10 cellular contexts compared by ENCODE assay signal in genomic region chr3:124878561-124879394, GRCh38. TPM values are rescaled to one million over a fixed set of nuclear protein-coding genes. Genes with fewer than 3 reads are reported as not detected.
DNase-seq lines count a peak whose midpoint lies in the region; ATAC-seq and TF ChIP-seq lines count a peak whose summit lies in the region.
"Had no signal": no experiment of that assay in that cellular context is flagged by ENCODE, and none has a peak within 500 bp of the region (broad histone marks: within the 10 kb centered on the region; RNA-seq: fewer than 3 reads in every experiment).

No MANE protein-coding gene starts in this region.

- H3K4ac ChIP-seq in trophoblast cell (ENCODE audit: low read depth, low read length): peak overlapping the region; percentile 90

- H3K9me3 ChIP-seq in esophagus muscularis mucosa (no peaks in the 10 kb centered on the region), trophoblast cell (ENCODE audit: insufficient read depth, low read depth, low read length) (no peaks in the 10 kb centered on the region)

- no peak overlapping the region for H2AK5ac ChIP-seq in trophoblast cell (ENCODE audit: low read length)

- TF ChIP-seq CTCF in esophagus muscularis mucosa (IDR thresholded peaks at IDR 0.05): no peak

- peak overlapping the region; percentile 43 for H3K27ac Mint-ChIP-seq in activated CD4-positive, alpha-beta T cell treated with anti-CD3 and anti-CD28 coated beads, Interleukin-2, amount 10 ng/mL, durations not matched to agents 24 days and 14 days
- H3K27ac Mint-ChIP-seq: activated B cell treated with CpG ODN at 0.5 μM for 24 hours had no signal

- no peak overlapping the region for H3K4me3 ChIP-seq in esophagus muscularis mucosa
- no peak overlapping the region for H3K4me3 ChIP-seq in trophoblast cell (ENCODE audit: low read depth, low read length)

- H3K79me2 ChIP-seq in trophoblast cell (ENCODE audit: control insufficient read depth, insufficient read depth, low read length, poor library complexity): peaks cover 27% of the 10 kb centered on the region

- WGBS in esophagus muscularis mucosa: 10% methylated on average over 6 of the region's 6 CpGs
- WGBS in trophoblast cell (ENCODE audit: extremely low coverage, insufficient coverage, insufficient read length): no CpG with 5 or more reads among the region's 6 CpGs

- no peak overlapping the region for H4K8ac ChIP-seq in trophoblast cell (ENCODE audit: low read depth, low read length)

- H3K23ac ChIP-seq in trophoblast cell (ENCODE audit: low read length): no peak overlapping the region

- H2AFZ ChIP-seq in trophoblast cell (ENCODE audit: insufficient read depth, low read length, poor library complexity): no peak overlapping the region

- H2BK12ac ChIP-seq in trophoblast cell (ENCODE audit: low read length): no peak overlapping the region

- TF ChIP-seq POLR2A in esophagus muscularis mucosa (IDR thresholded peaks at IDR 0.05; ENCODE audit: low read depth): no peak

- H3K14ac ChIP-seq in trophoblast cell (ENCODE audit: low read length): no peak overlapping the region

- H3K4me1 Mint-ChIP-seq in activated CD4-positive, alpha-beta T cell treated with anti-CD3 and anti-CD28 coated beads, Interleukin-2, amount 10 ng/mL, durations not matched to agents 24 days and 14 days: peaks cover 11% of the 10 kb centered on the region
- H3K4me1 Mint-ChIP-seq: activated B cell treated with CpG ODN at 0.5 μM for 24 hours had no signal

- no peak overlapping the region for H4K91ac ChIP-seq in trophoblast cell (ENCODE audit: low read depth, low read length)

- no peak overlapping the region for H2BK5ac ChIP-seq in trophoblast cell (ENCODE audit: low read depth, low read length, poor library complexity)

- no peak overlapping the region for H3K4me2 ChIP-seq in trophoblast cell (ENCODE audit: low read length)

- no peaks in the 10 kb centered on the region for H3K27me3 ChIP-seq in esophagus muscularis mucosa
- H3K27me3 ChIP-seq in trophoblast cell (ENCODE audit: insufficient read depth, low read length): no peaks in the 10 kb centered on the region

- no peak overlapping the region for H4K12ac ChIP-seq in trophoblast cell (ENCODE audit: low read depth, low read length)

- H3K27ac ChIP-seq in esophagus muscularis mucosa (replicated peaks in 1 of 4): peak overlapping the region; percentile 73 to 82 (median 76)
- H3K27ac ChIP-seq in trophoblast cell (ENCODE audit: low read depth, low read length): no peak overlapping the region

- H2BK120ac ChIP-seq in trophoblast cell (ENCODE audit: insufficient read depth, low read length, poor library complexity): no peak overlapping the region

- H3K9me3 Mint-ChIP-seq in activated CD4-positive, alpha-beta T cell treated with anti-CD3 and anti-CD28 coated beads, Interleukin-2, amount 10 ng/mL, durations not matched to agents 24 days and 14 days: no peaks in the 10 kb centered on the region
- H3K9me3 Mint-ChIP-seq: activated B cell treated with CpG ODN at 0.5 μM for 24 hours had no signal

- peaks cover 48 to 69% (median 55%) of the 10 kb centered on the region in 4 donors for H3K4me1 ChIP-seq in esophagus muscularis mucosa
- H3K4me1 ChIP-seq in trophoblast cell (ENCODE audit: control insufficient read depth in 1 of 2, insufficient read depth in 2 of 2, low read length in 2 of 2): peaks cover 21 to 40% of the 10 kb centered on the region in 2 experiments

- peak; percentile 71 for DNase-seq in activated CD4-positive, alpha-beta T cell treated with anti-CD3 and anti-CD28 coated beads, Interleukin-2, amount 10 ng/mL, durations not matched to agents 24 days and 14 days
- no peak for DNase-seq in activated CD4-positive, alpha-beta T cell treated with anti-CD3 and anti-CD28 coated beads, Interleukin-2, amount 50 U/mL, for 1 hour
- peak; percentile 94 for DNase-seq in esophagus muscularis mucosa (ENCODE audit: extremely low spot score)
- DNase-seq in trophoblast cell: no peak
- DNase-seq: activated B cell treated with CpG ODN at 0.5 μM for 24 hours had no signal

- H3K36me3 ChIP-seq in esophagus muscularis mucosa (peaks cover 0 to 6% (median 0%) of the 10 kb centered on the region in 4 donors), trophoblast cell (ENCODE audit: control insufficient read depth in 1 of 2, insufficient read depth in 2 of 2, low read length in 2 of 2) (peaks cover 2 to 5% of the 10 kb centered on the region in 2 experiments)

- H3K36me3 Mint-ChIP-seq in activated CD4-positive, alpha-beta T cell treated with anti-CD3 and anti-CD28 coated beads, Interleukin-2, amount 10 ng/mL, durations not matched to agents 24 days and 14 days (ENCODE audit: low read depth): no peaks in the 10 kb centered on the region
- H3K36me3 Mint-ChIP-seq: CD4-positive, CD25-positive, alpha-beta regulatory T cell had no signal

- no peak overlapping the region for H3K18ac ChIP-seq in trophoblast cell (ENCODE audit: low read length)

- intact Hi-C loops in activated CD4-positive, alpha-beta T cell treated with anti-CD3 and anti-CD28 coated beads, Interleukin-2, amount 10 ng/mL, durations not matched to agents 24 days and 14 days (cut with micrococcal nuclease): no loop called here
- intact Hi-C loops in esophagus muscularis mucosa (cut with DNase I): no loop called here

- no peak for TF ChIP-seq EP300 in esophagus muscularis mucosa (IDR thresholded peaks at IDR 0.05)

- ATAC-seq in SK-N-SH treated with all-trans-retinoic acid at 6 μM for 48 hours: peak; percentile 92
- no peak for ATAC-seq in HG03565 (IDR thresholded peaks at IDR 0.05; ENCODE audit: unreplicated experiment)
- ATAC-seq in HG02938 (IDR thresholded peaks at IDR 0.05; ENCODE audit: unreplicated experiment): no peak
- ATAC-seq in GM18517 (IDR thresholded peaks at IDR 0.05; ENCODE audit: unreplicated experiment): no peak

- no peak overlapping the region for H3K9ac ChIP-seq in trophoblast cell (ENCODE audit: low read length)

- peaks cover 2% of the 10 kb centered on the region for H3K79me1 ChIP-seq in trophoblast cell (ENCODE audit: low read length)

- H3K4me3 Mint-ChIP-seq in activated CD4-positive, alpha-beta T cell treated with anti-CD3 and anti-CD28 coated beads, Interleukin-2, amount 10 ng/mL, durations not matched to agents 24 days and 14 days: peak overlapping the region; percentile 7
- H3K4me3 Mint-ChIP-seq: activated B cell treated with CpG ODN at 0.5 μM for 24 hours; CD4-positive, CD25-positive, alpha-beta regulatory T cell had no signal

- H3K27me3 Mint-ChIP-seq in activated CD4-positive, alpha-beta T cell treated with anti-CD3 and anti-CD28 coated beads, Interleukin-2, amount 10 ng/mL, durations not matched to agents 24 days and 14 days: peaks cover 25% of the 10 kb centered on the region

TF ChIP-seq in SK-N-SH treated with all-trans-retinoic acid at 6 μM for 48 hours, 23 proteins besides CTCF, POLR2A, EP300 and RAD21 (continues in another document):
- no peak for TF ChIP-seq POU6F1 (CRISPR knock-in tag; IDR thresholded peaks at IDR 0.05; ENCODE audit: borderline replicate concordance, low read depth)
- peak; percentile 27 for TF ChIP-seq ISL1 (CRISPR knock-in tag; IDR thresholded peaks at IDR 0.05)
- no peak for TF ChIP-seq CSRNP3 (CRISPR knock-in tag; IDR thresholded peaks at IDR 0.05)
- TF ChIP-seq ESRRG (CRISPR knock-in tag; IDR thresholded peaks at IDR 0.05): no peak
- TF ChIP-seq TOX (CRISPR knock-in tag; IDR thresholded peaks at IDR 0.05; ENCODE audit: borderline replicate concordance): no peak
- TF ChIP-seq ZNF70 (CRISPR knock-in tag; IDR thresholded peaks at IDR 0.05): no peak
- peak; percentile 47; the same call in 1 of the 2 replicates for TF ChIP-seq ZFP3 (CRISPR knock-in tag; IDR thresholded peaks at IDR 0.05)
- no peak for TF ChIP-seq ZC3H10 (CRISPR knock-in tag; IDR thresholded peaks at IDR 0.05)
- no peak for TF ChIP-seq RARB (CRISPR knock-in tag; IDR thresholded peaks at IDR 0.05)
- TF ChIP-seq ZFP30 (CRISPR knock-in tag; IDR thresholded peaks at IDR 0.05): no peak
- TF ChIP-seq CSDC2 (CRISPR knock-in tag; IDR thresholded peaks at IDR 0.05): no peak
- TF ChIP-seq ZNF8 (CRISPR knock-in tag; IDR thresholded peaks at IDR 0.05): no peak
- no peak for TF ChIP-seq BACH2 (CRISPR knock-in tag; IDR thresholded peaks at IDR 0.05; ENCODE audit: borderline replicate concordance)

RNA-seq across cellular contexts. Expression of gene ITGB5, which starts 8.4 kb away (rescaled TPM):
- 2.1 and 2.2 TPM in 2 replicates for total RNA-seq in activated CD4-positive, alpha-beta T cell treated with anti-CD3 and anti-CD28 coated beads, Interleukin-2, amount 10 ng/mL, durations not matched to agents 24 days and 14 days
- 100 to 1,000 TPM; 114 to 284 (median 188) TPM for total RNA-seq in esophagus muscularis mucosa
- 121 and 127 TPM in 2 replicates for polyA plus RNA-seq in trophoblast cell (2013)
- total RNA-seq: activated B cell treated with CpG ODN at 0.5 μM for 24 hours had no signal

RNA-seq across cellular contexts. Expression of gene MUC13, which starts 55.8 kb away (rescaled TPM):
- not detected in 2 replicates for total RNA-seq in activated CD4-positive, alpha-beta T cell treated with anti-CD3 and anti-CD28 coated beads, Interleukin-2, amount 10 ng/mL, durations not matched to agents 24 days and 14 days
- under 1 TPM in 1 of 4 donors, not detected in 3; 0.46 TPM for total RNA-seq in esophagus muscularis mucosa
- 0.07 and 0.11 TPM in 2 replicates for polyA plus RNA-seq in trophoblast cell (2013)
- total RNA-seq: activated B cell treated with CpG ODN at 0.5 μM for 24 hours had no signal
- polyA plus RNA-seq: CD4-positive, CD25-positive, alpha-beta regulatory T cell had no signal

Comparison
In these comparisons a context has a peak if more than half of its experiments do, and no peak if none do; other contexts are left out.
1. DNase-seq: peak in activated CD4-positive, alpha-beta T cell treated with anti-CD3 and anti-CD28 coated beads, Interleukin-2, amount 10 ng/mL, durations not matched to agents 24 days and 14 days (single experiment) and esophagus muscularis mucosa (single experiment); none in activated CD4-positive, alpha-beta T cell treated with anti-CD3 and anti-CD28 coated beads, Interleukin-2, amount 50 U/mL, for 1 hour (single experiment) and trophoblast cell (0 of 2).
2. RNA of gene ITGB5, which starts 8.4 kb away (total RNA-seq): 114 to 284 TPM in esophagus muscularis mucosa; 2.1 to 2.2 TPM in activated CD4-positive, alpha-beta T cell treated with anti-CD3 and anti-CD28 coated beads, Interleukin-2, amount 10 ng/mL, durations not matched to agents 24 days and 14 days; every median in the first group is over 10 times any median in the second.